Comparison of ENCODE assay signal across 12 cellular contexts in genomic region chr2:150357770-150358467, GRCh38.
DNase-seq lines count a peak whose midpoint lies in the region; ATAC-seq and TF ChIP-seq lines count a peak whose summit lies in the region.
"Had no signal": no experiment of that assay in that cellular context is flagged by ENCODE, and none has a peak within 500 bp of the region (broad histone marks: within the 10 kb centered on the region; RNA-seq: fewer than 3 reads in every experiment).

No MANE protein-coding gene starts in this region.

- H2BK12ac ChIP-seq in H9 (ENCODE audit: insufficient read length, low read depth, low read length): no peak overlapping the region

- H4K5ac ChIP-seq in H9 (ENCODE audit: insufficient read length, low read depth, low read length): no peak overlapping the region

- no peak overlapping the region for H3K27ac Mint-ChIP-seq in H9
- H3K27ac Mint-ChIP-seq in activated T-cell treated with anti-CD3 and anti-CD28 coated beads, Interleukin-2, amount 50 U/mL, for 24 hours: no peak overlapping the region
- H3K27ac Mint-ChIP-seq: CD8-positive, alpha-beta T cell had no signal

- H3K56ac ChIP-seq in H9 (ENCODE audit: insufficient read length, low read depth, low read length): no peak overlapping the region

- H3K23ac ChIP-seq in H9 (ENCODE audit: insufficient read length, low read depth, low read length): no peak overlapping the region

- intact Hi-C loops in vagina (cut with DNase I): no loop called here

- WGBS in H9 (ENCODE audit: extremely low coverage, insufficient read length, low lambda C conversion rate): no CpG with 5 or more reads among the region's 2 CpGs

- H3K4me1 ChIP-seq in vagina: no peaks in the 10 kb centered on the region
- H3K4me1 ChIP-seq in H9 (ENCODE audit: insufficient read depth, low read length): no peaks in the 10 kb centered on the region

- no peak overlapping the region for H3K9ac ChIP-seq in H9 (ENCODE audit: extremely low read depth, insufficient read length, low read length)

- no peak overlapping the region for H3K4ac ChIP-seq in H9 (ENCODE audit: low read depth, low read length)

- ATAC-seq in GM18909 (IDR thresholded peaks at IDR 0.05; ENCODE audit: poor library complexity, unreplicated experiment): peak; percentile 86
- peak; percentile 63 for ATAC-seq in HG02840 (IDR thresholded peaks at IDR 0.05; ENCODE audit: low FRiP score, unreplicated experiment)
- ATAC-seq in left lobe of liver: peak; percentile 82
- ATAC-seq: CD8-positive, alpha-beta T cell; SK-N-SH treated with all-trans-retinoic acid at 6 μM for 48 hours had no signal

- H2BK15ac ChIP-seq in H9 (ENCODE audit: low read depth, low read length): no peak overlapping the region

- H3K18ac ChIP-seq in H9 (ENCODE audit: insufficient read length, low read depth, low read length): no peak overlapping the region

- H3K79me1 ChIP-seq in H9 (ENCODE audit: insufficient read depth, low read depth, low read length, poor library complexity, severe bottlenecking): no peaks in the 10 kb centered on the region

- no peak for TF ChIP-seq POLR2A in vagina (IDR thresholded peaks at IDR 0.05)

- no peak overlapping the region for H3K4me3 ChIP-seq in vagina

- H3K23me2 ChIP-seq in H9 (ENCODE audit: insufficient read length, low read depth, low read length, poor library complexity, severe bottlenecking): no peaks in the 10 kb centered on the region

- H3T11ph ChIP-seq in H9 (ENCODE audit: low read length): no peak overlapping the region

- no peak overlapping the region for H2AFZ ChIP-seq in H9 (ENCODE audit: low read length)

- no peak overlapping the region for H4K8ac ChIP-seq in H9 (replicated peaks; ENCODE audit: insufficient read length, low read depth, low read length)

- no peak overlapping the region for H2AK5ac ChIP-seq in H9 (ENCODE audit: insufficient read length, low read length)

- H3K36me3 ChIP-seq in vagina: no peaks in the 10 kb centered on the region

- H3K79me2 ChIP-seq in H9 (ENCODE audit: insufficient read depth, low read length): no peaks in the 10 kb centered on the region

- no peak overlapping the region for H3K4me3 Mint-ChIP-seq in H9
- H3K4me3 Mint-ChIP-seq in activated T-cell treated with anti-CD3 and anti-CD28 coated beads, Interleukin-2, amount 50 U/mL, for 24 hours: no peak overlapping the region
- H3K4me3 Mint-ChIP-seq: CD8-positive, alpha-beta T cell had no signal

- H2BK5ac ChIP-seq in H9 (ENCODE audit: insufficient read length, low read length): no peak overlapping the region

- TF ChIP-seq CTCF in vagina (IDR thresholded peaks at IDR 0.05) (no peak), H9 (conservative IDR thresholded peaks at IDR 0.05) (no peak)

- H3K27me3 Mint-ChIP-seq in H9 (ENCODE audit: low read depth): no peaks in the 10 kb centered on the region
- H3K27me3 Mint-ChIP-seq in activated T-cell treated with anti-CD3 and anti-CD28 coated beads, Interleukin-2, amount 50 U/mL, for 24 hours: no peaks in the 10 kb centered on the region

- H2BK120ac ChIP-seq in H9 (ENCODE audit: low read depth, low read length, poor library complexity, severe bottlenecking): no peak overlapping the region

- no peak overlapping the region for H3K14ac ChIP-seq in H9 (ENCODE audit: insufficient read depth, low read length)

- H3K27ac ChIP-seq in vagina (no peak overlapping the region), H9 (ENCODE audit: insufficient read length, low read depth, low read length) (no peak overlapping the region)

- H3K36me3 Mint-ChIP-seq in H9 (ENCODE audit: insufficient read depth in 1 of 3, low read depth in 3 of 3): no peaks in the 10 kb centered on the region
- no peaks in the 10 kb centered on the region for H3K36me3 Mint-ChIP-seq in activated T-cell treated with anti-CD3 and anti-CD28 coated beads, Interleukin-2, amount 50 U/mL, for 24 hours (ENCODE audit: low read depth)
- H3K36me3 Mint-ChIP-seq: CD8-positive, alpha-beta T cell had no signal

- no peaks in the 10 kb centered on the region for H4K20me1 ChIP-seq in H9 (ENCODE audit: control insufficient read depth, insufficient read depth, insufficient read length)

- no peak overlapping the region for H3K4me2 ChIP-seq in H9 (ENCODE audit: insufficient read depth, insufficient read length, low read length)

- H3K9me3 ChIP-seq in vagina: no peaks in the 10 kb centered on the region
- H3K9me3 ChIP-seq in H9 (ENCODE audit: control insufficient read depth, low read depth, low read length): no peaks in the 10 kb centered on the region

- DNase-seq in HuH-7 (ENCODE audit: low spot score) (peak; percentile 38), left lobe of liver (ENCODE audit: low spot score) (no peak), vagina (ENCODE audit: extremely low spot score in 2 of 2) (no peak), H9 (no peak), DMS53 (lab: John Stamatoyannopoulos, UW) (no peak)
- DNase-seq in activated T-cell treated with anti-CD3 and anti-CD28 coated beads, Interleukin-2, amount 50 U/mL, for 24 hours: no peak
- DNase-seq: CD8-positive, alpha-beta T cell; mesenchymal stem cell; NCI-H524 had no signal

- H3K9me3 Mint-ChIP-seq in H9: no peaks in the 10 kb centered on the region; a peak in 1 of 5 replicates
- H3K9me3 Mint-ChIP-seq in activated T-cell treated with anti-CD3 and anti-CD28 coated beads, Interleukin-2, amount 50 U/mL, for 24 hours: peaks cover 10% of the 10 kb centered on the region

- H3K27me3 ChIP-seq in vagina: no peaks in the 10 kb centered on the region
- no peaks in the 10 kb centered on the region for H3K27me3 ChIP-seq in H9 (ENCODE audit: insufficient read depth, low read length)

- no peak overlapping the region for H4K91ac ChIP-seq in H9 (ENCODE audit: insufficient read length, low read depth, low read length)

- no peak overlapping the region for H2BK20ac ChIP-seq in H9 (ENCODE audit: low read depth, low read length, poor library complexity, severe bottlenecking)

- H3K4me1 Mint-ChIP-seq in H9: peaks cover 7 to 11% of the 10 kb centered on the region in 2 experiments
- H3K4me1 Mint-ChIP-seq in activated T-cell treated with anti-CD3 and anti-CD28 coated beads, Interleukin-2, amount 50 U/mL, for 24 hours (ENCODE audit: low read depth): no peaks in the 10 kb centered on the region
